Comparison of ENCODE assay signal across 20 cellular contexts in the genomic region with DNA sequence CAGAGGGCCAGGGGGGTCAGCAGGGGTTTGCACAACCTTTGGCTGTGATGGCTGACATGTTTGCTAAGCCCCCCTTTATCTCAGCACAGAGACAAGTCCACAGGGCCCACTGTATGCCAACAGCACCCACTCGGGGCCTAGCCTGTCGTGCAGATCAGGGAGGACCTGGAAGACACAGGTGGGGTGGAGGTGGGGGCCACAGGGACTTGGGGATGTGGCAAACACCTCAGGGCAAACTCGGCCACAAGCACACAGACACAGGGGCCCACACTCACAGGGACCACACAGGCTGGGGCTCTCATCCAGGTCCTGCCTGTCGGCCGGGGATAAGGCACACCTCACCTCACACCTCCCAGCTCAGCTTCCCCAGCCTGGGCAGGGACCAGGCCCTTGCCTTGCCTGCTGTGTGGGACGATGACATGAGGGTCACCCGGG.
DNase-seq lines count a peak whose midpoint lies in the region; ATAC-seq and TF ChIP-seq lines count a peak whose summit lies in the region.
"Had no signal": no experiment of that assay in that cellular context is flagged by ENCODE, and none has a peak within 500 bp of the region (broad histone marks: within the 10 kb centered on the region; RNA-seq: fewer than 3 reads in every experiment).

No MANE protein-coding gene starts in this region.

- peaks cover 0 to 1% of the 10 kb centered on the region in 2 donors for H3K27me3 Mint-ChIP-seq in CD8-positive, alpha-beta memory T cell
- H3K27me3 Mint-ChIP-seq in effector memory CD8-positive, alpha-beta T cell = no peaks in the 10 kb centered on the region
- H3K27me3 Mint-ChIP-seq: B cell; stimulated activated naive CD8-positive, alpha-beta T cell treated with anti-CD3 and anti-CD28 coated beads, Interleukin-15, amount 100 ng/mL, for 72 hours had no signal

- TF ChIP-seq CTCF in sigmoid colon (IDR thresholded peaks at IDR 0.05) = no peak

- H3K9me3 Mint-ChIP-seq in CD8-positive, alpha-beta memory T cell = no peaks in the 10 kb centered on the region
- H3K9me3 Mint-ChIP-seq in effector memory CD8-positive, alpha-beta T cell = no peaks in the 10 kb centered on the region
- H3K9me3 Mint-ChIP-seq: stimulated activated naive CD8-positive, alpha-beta T cell treated with anti-CD3 and anti-CD28 coated beads, Interleukin-15, amount 100 ng/mL, for 72 hours had no signal

- ATAC-seq in activated CD4-positive, CD25-positive, alpha-beta regulatory T cell treated with anti-CD3 and anti-CD28 coated beads, Interleukin-2, amount 50 U/mL, for 24 hours = no peak
- ATAC-seq in effector memory CD8-positive, alpha-beta T cell (replicated peaks) = no peak
- no peak for ATAC-seq in GM18909 (IDR thresholded peaks at IDR 0.05; ENCODE audit: poor library complexity, unreplicated experiment)
- no peak for ATAC-seq in HG03196 (IDR thresholded peaks at IDR 0.05; ENCODE audit: unreplicated experiment)
- ATAC-seq in HG02588 (IDR thresholded peaks at IDR 0.05; ENCODE audit: unreplicated experiment) = no peak
- ATAC-seq: gastrocnemius medialis; stimulated activated naive CD8-positive, alpha-beta T cell treated with anti-CD3 and anti-CD28 coated beads, Interleukin-15, amount 100 ng/mL, for 72 hours had no signal

- POLR2A ChIA-PET in CD8-positive, alpha-beta memory T cell (lab: Charles Lee) = no interaction called here

- TF ChIP-seq EP300 in sigmoid colon (IDR thresholded peaks at IDR 0.05) = no peak

- peak; percentile 23 for DNase-seq in activated CD4-positive, CD25-positive, alpha-beta regulatory T cell treated with anti-CD3 and anti-CD28 coated beads, Interleukin-2, amount 50 U/mL, for 72 hours
- DNase-seq in CD8-positive, alpha-beta memory T cell = no peak
- no peak for DNase-seq in effector memory CD8-positive, alpha-beta T cell
- peak; percentile 59 for DNase-seq in sigmoid colon
- DNase-seq: brain microvascular endothelial cell; dermis blood vessel endothelial cell; erythroblast; gastrocnemius medialis; occipital lobe; SHP77 treated with DMSO at 0.1 percent for 48 hours; stimulated activated CD4-positive, alpha-beta T cell treated with anti-CD3 and anti-CD28 coated beads, Interleukin-1b, Interleukin-23, amount 100 ng/mL, for 48 hours; stimulated activated naive CD8-positive, alpha-beta T cell treated with anti-CD3 and anti-CD28 coated beads, Interleukin-15, amount 100 ng/mL, for 72 hours had no signal

- H3K36me3 Mint-ChIP-seq in CD8-positive, alpha-beta memory T cell = no peaks in the 10 kb centered on the region
- H3K36me3 Mint-ChIP-seq in effector memory CD8-positive, alpha-beta T cell (ENCODE audit: insufficient read depth) = peaks cover 12% of the 10 kb centered on the region

- TF ChIP-seq POLR2A in sigmoid colon (IDR thresholded peaks at IDR 0.05) = no peak

- H3K4me3 Mint-ChIP-seq in CD8-positive, alpha-beta memory T cell = no peak overlapping the region
- no peak overlapping the region for H3K4me3 Mint-ChIP-seq in effector memory CD8-positive, alpha-beta T cell
- H3K4me3 Mint-ChIP-seq: B cell had no signal

- 87 to 92% methylated on average over 7 of the region's 7 CpGs for WGBS in sigmoid colon, 2 donors

- no peaks in the 10 kb centered on the region for H3K27me3 ChIP-seq in CD8-positive, alpha-beta memory T cell (ENCODE audit: insufficient read depth, low read length, poor library complexity, severe bottlenecking)
- peaks cover 0 to 37% (median 8%) of the 10 kb centered on the region in 3 donors for H3K27me3 ChIP-seq in sigmoid colon
- H3K27me3 ChIP-seq: right lobe of liver had no signal

- intact Hi-C loops in sigmoid colon (cut with DNase I) = no loop called here

- no peak overlapping the region for H3K27ac ChIP-seq in CD8-positive, alpha-beta memory T cell (ENCODE audit: low read depth, low read length)
- no peak overlapping the region for H3K27ac ChIP-seq in sigmoid colon
- H3K27ac ChIP-seq: 22Rv1, brain microvascular endothelial cell, gastrocnemius medialis, right lobe of liver, VCaP had no signal

- H3K4me1 Mint-ChIP-seq in CD8-positive, alpha-beta memory T cell = peaks cover 27 to 32% (median 28%) of the 10 kb centered on the region in 3 donors
- peaks cover 28 to 35% of the 10 kb centered on the region in 2 donors for H3K4me1 Mint-ChIP-seq in effector memory CD8-positive, alpha-beta T cell (ENCODE audit: low read depth in 2 of 2)

- no peaks in the 10 kb centered on the region for H3K9me3 ChIP-seq in CD8-positive, alpha-beta memory T cell (ENCODE audit: low read length)
- no peaks in the 10 kb centered on the region for H3K9me3 ChIP-seq in sigmoid colon
- H3K9me3 ChIP-seq: gastrocnemius medialis, right lobe of liver had no signal

- no peaks in the 10 kb centered on the region for H3K36me3 ChIP-seq in CD8-positive, alpha-beta memory T cell (ENCODE audit: insufficient read depth, low read length)
- H3K36me3 ChIP-seq in sigmoid colon = no peaks in the 10 kb centered on the region
- H3K36me3 ChIP-seq: brain microvascular endothelial cell, gastrocnemius medialis, right lobe of liver had no signal

- peak overlapping the region in 5 of 8 donors; percentile 43 to 92 (median 79) for H3K27ac Mint-ChIP-seq in CD8-positive, alpha-beta memory T cell
- H3K27ac Mint-ChIP-seq in effector memory CD8-positive, alpha-beta T cell = peak overlapping the region; percentile 91 to 99
- H3K27ac Mint-ChIP-seq: B cell had no signal

- no peak overlapping the region for H3K4me3 ChIP-seq in CD8-positive, alpha-beta memory T cell (ENCODE audit: low read length)
- no peak overlapping the region for H3K4me3 ChIP-seq in sigmoid colon
- H3K4me3 ChIP-seq: gastrocnemius medialis, right lobe of liver had no signal

- peaks cover 45% of the 10 kb centered on the region for H3K4me1 ChIP-seq in CD8-positive, alpha-beta memory T cell (ENCODE audit: insufficient read depth, low read length)
- H3K4me1 ChIP-seq in sigmoid colon = no peaks in the 10 kb centered on the region
- H3K4me1 ChIP-seq: gastrocnemius medialis, right lobe of liver had no signal

- CTCF ChIA-PET in CD8-positive, alpha-beta memory T cell (lab: Charles Lee) = no interaction called here

Comparison
In these comparisons a context has a peak if more than half of its experiments do, and no peak if none do; other contexts are left out.
1. DNase-seq: peak in activated CD4-positive, CD25-positive, alpha-beta regulatory T cell treated with anti-CD3 and anti-CD28 coated beads, Interleukin-2, amount 50 U/mL, for 72 hours (single experiment) and sigmoid colon (single experiment); none in CD8-positive, alpha-beta memory T cell (0 of 5) and effector memory CD8-positive, alpha-beta T cell (0 of 3).